In genomic region chr16:30446203-30446595, GRCh38 we compare ENCODE assay signal across 8 cellular contexts. TPM values are rescaled to one million over a fixed set of nuclear protein-coding genes. Genes with fewer than 3 reads are reported as not detected.
DNase-seq lines count a peak whose midpoint lies in the region; ATAC-seq and TF ChIP-seq lines count a peak whose summit lies in the region.

No MANE protein-coding gene starts in this region.

- peak overlapping the region; percentile 81 for H3K4me3 ChIP-seq in iPS-20b (ENCODE audit: low read length)

- no peak for TF ChIP-seq POLR2A in GM18505 (IDR thresholded peaks at IDR 0.05; ENCODE audit: borderline replicate concordance, extremely low read depth, insufficient read depth, insufficient read length)

- H3K36me3 ChIP-seq in iPS-20b (ENCODE audit: insufficient read depth, low read depth, low read length), result peaks cover 6% of the 10 kb centered on the region; the same call in 1 of the 2 replicates

- H3K27ac Mint-ChIP-seq in activated T-helper 17 cell treated with anti-CD3 and anti-CD28 coated beads, Interleukin-2, amount 50 U/mL, for 72 hours, result peak overlapping the region; percentile 90
- peak overlapping the region; percentile 100 for H3K27ac Mint-ChIP-seq in stimulated activated naive CD8-positive, alpha-beta T cell treated with anti-CD3 and anti-CD28 coated beads, Interleukin-15, amount 100 ng/mL, for 72 hours

- peaks cover 3% of the 10 kb centered on the region for H3K9me3 Mint-ChIP-seq in activated T-helper 17 cell treated with anti-CD3 and anti-CD28 coated beads, Interleukin-2, amount 50 U/mL, for 72 hours
- peaks cover 0 to 4% of the 10 kb centered on the region in 2 donors for H3K9me3 Mint-ChIP-seq in stimulated activated naive CD8-positive, alpha-beta T cell treated with anti-CD3 and anti-CD28 coated beads, Interleukin-15, amount 100 ng/mL, for 72 hours

- 0 out of 2 replicates have a peak, but pooled peaks cover 3% of the 10 kb centered on the region for H3K4me1 ChIP-seq in iPS-20b (ENCODE audit: insufficient read depth, low read length)

- H3K27me3 ChIP-seq in iPS-20b (ENCODE audit: insufficient read depth, low read length), result no peaks in the 10 kb centered on the region

- DNase-seq in DMS53 (lab: John Stamatoyannopoulos, UW), result peak; percentile 41
- DNase-seq in DMS53 treated with DMSO at 0.1 percent for 48 hours (lab: John Stamatoyannopoulos, UW; ENCODE audit: unreplicated experiment), result no peak
- DNase-seq in stimulated activated naive CD8-positive, alpha-beta T cell treated with anti-CD3 and anti-CD28 coated beads, Interleukin-15, amount 100 ng/mL, for 72 hours, result no peak
- DNase-seq in SK-N-DZ (ENCODE audit: low spot score), result no peak

- peak overlapping the region; percentile 91 for H3K4me3 Mint-ChIP-seq in activated T-helper 17 cell treated with anti-CD3 and anti-CD28 coated beads, Interleukin-2, amount 50 U/mL, for 72 hours
- peak overlapping the region; percentile 87 to 97 for H3K4me3 Mint-ChIP-seq in stimulated activated naive CD8-positive, alpha-beta T cell treated with anti-CD3 and anti-CD28 coated beads, Interleukin-15, amount 100 ng/mL, for 72 hours

- H3K36me3 Mint-ChIP-seq in activated T-helper 17 cell treated with anti-CD3 and anti-CD28 coated beads, Interleukin-2, amount 50 U/mL, for 72 hours (ENCODE audit: low read depth), result peaks cover 31% of the 10 kb centered on the region

- peak overlapping the region; percentile 81; the same call in 1 of the 2 replicates for H3K9ac ChIP-seq in iPS-20b (ENCODE audit: low read depth, low read length)

- no peaks in the 10 kb centered on the region for H3K27me3 Mint-ChIP-seq in activated T-helper 17 cell treated with anti-CD3 and anti-CD28 coated beads, Interleukin-2, amount 50 U/mL, for 72 hours
- H3K27me3 Mint-ChIP-seq in stimulated activated naive CD8-positive, alpha-beta T cell treated with anti-CD3 and anti-CD28 coated beads, Interleukin-15, amount 100 ng/mL, for 72 hours, result no peaks in the 10 kb centered on the region

- H3K9me3 ChIP-seq in iPS-20b (ENCODE audit: insufficient read depth, low read depth, low read length), result no peaks in the 10 kb centered on the region

- peaks cover 28% of the 10 kb centered on the region for H3K4me1 Mint-ChIP-seq in activated T-helper 17 cell treated with anti-CD3 and anti-CD28 coated beads, Interleukin-2, amount 50 U/mL, for 72 hours
- peaks cover 59% of the 10 kb centered on the region for H3K4me1 Mint-ChIP-seq in stimulated activated naive CD8-positive, alpha-beta T cell treated with anti-CD3 and anti-CD28 coated beads, Interleukin-15, amount 100 ng/mL, for 72 hours

- no peak for ATAC-seq in activated T-helper 17 cell treated with anti-CD3 and anti-CD28 coated beads, Interleukin-2, amount 50 U/mL, for 72 hours (replicated peaks)
- ATAC-seq in stimulated activated naive CD8-positive, alpha-beta T cell treated with anti-CD3 and anti-CD28 coated beads, Interleukin-15, amount 100 ng/mL, for 72 hours, result no peak
- no peak for ATAC-seq in GM18505 (IDR thresholded peaks at IDR 0.05; ENCODE audit: unreplicated experiment)
- no peak for ATAC-seq in HG02973 (IDR thresholded peaks at IDR 0.05; ENCODE audit: unreplicated experiment)

- no peak overlapping the region for H3K27ac ChIP-seq in iPS-20b (ENCODE audit: low read length)

RNA-seq across cellular contexts. Expression of gene SEPHS2, which starts 0.5 kb away (rescaled TPM):
- 10 to 100 TPM; 48.9 to 79.1 TPM for total RNA-seq in activated T-helper 17 cell treated with anti-CD3 and anti-CD28 coated beads, Interleukin-2, amount 50 U/mL, for 72 hours
- 4.0 and 5.0 TPM in 2 replicates for polyA plus RNA-seq in SK-N-DZ (2014; cell fraction: cytosol; rRNA removed)
- 1.1 and 8.8 TPM in 2 replicates for polyA plus RNA-seq in SK-N-DZ (2014; cell fraction: nucleus; rRNA removed)

RNA-seq across cellular contexts. Expression of gene DCTPP1, which starts 16.4 kb away (rescaled TPM):
- 100 to 1,000 TPM in 1 of 2 donors, 10 to 100 TPM in 1; 60.9 to 173 TPM for total RNA-seq in activated T-helper 17 cell treated with anti-CD3 and anti-CD28 coated beads, Interleukin-2, amount 50 U/mL, for 72 hours
- polyA plus RNA-seq in SK-N-DZ (2014; cell fraction: cytosol; rRNA removed), result 128 and 179 TPM in 2 replicates
- 78.1 and 78.2 TPM in 2 replicates for polyA plus RNA-seq in SK-N-DZ (2014; cell fraction: nucleus; rRNA removed)

RNA-seq across cellular contexts. Expression of gene ITGAL, which starts 26.3 kb away (rescaled TPM):
- 100 to 1,000 TPM; 319 to 344 TPM for total RNA-seq in activated T-helper 17 cell treated with anti-CD3 and anti-CD28 coated beads, Interleukin-2, amount 50 U/mL, for 72 hours
- polyA plus RNA-seq in SK-N-DZ (2014; cell fraction: cytosol; rRNA removed), result not detected in 2 replicates
- polyA plus RNA-seq in SK-N-DZ (2014; cell fraction: nucleus; rRNA removed), result 0.14 TPM in 1 of 2 replicates, not detected in the other

RNA-seq across cellular contexts. Expression of gene ZNF771, which starts 38.8 kb away (rescaled TPM):
- 1 to 10 TPM; 5.1 to 5.2 TPM for total RNA-seq in activated T-helper 17 cell treated with anti-CD3 and anti-CD28 coated beads, Interleukin-2, amount 50 U/mL, for 72 hours
- polyA plus RNA-seq in SK-N-DZ (2014; cell fraction: cytosol; rRNA removed), result 27.7 and 40.1 TPM in 2 replicates
- 21.8 and 34.0 TPM in 2 replicates for polyA plus RNA-seq in SK-N-DZ (2014; cell fraction: nucleus; rRNA removed)

RNA-seq across cellular contexts. Expression of gene ZNF48, which starts 51.0 kb away (rescaled TPM):
- 10 to 100 TPM; 10.2 to 10.5 TPM for total RNA-seq in activated T-helper 17 cell treated with anti-CD3 and anti-CD28 coated beads, Interleukin-2, amount 50 U/mL, for 72 hours
- polyA plus RNA-seq in SK-N-DZ (2014; cell fraction: cytosol; rRNA removed), result 35.7 and 36.2 TPM in 2 replicates
- polyA plus RNA-seq in SK-N-DZ (2014; cell fraction: nucleus; rRNA removed), result 28.7 and 38.1 TPM in 2 replicates
